Comparison of ENCODE assay signal across 8 cellular contexts in genomic region chrX:45769919-45770582, GRCh38.
DNase-seq lines count a peak whose midpoint lies in the region; ATAC-seq, FAIRE-seq and TF ChIP-seq lines count a peak whose summit lies in the region.

No MANE protein-coding gene starts in this region.

- H3K9me2 ChIP-seq in OCI-LY7 (ENCODE audit: insufficient read depth, low read length): no peaks in the 10 kb centered on the region

- no peak for TF ChIP-seq CTCF in A549 (IDR thresholded peaks at IDR 0.05)
- no peak for TF ChIP-seq CTCF in OCI-LY7 (conservative IDR thresholded peaks at IDR 0.05; ENCODE audit: low read length)

- DNase-seq in A549 (ENCODE audit: low read depth in 1 of 2, low spot score in 1 of 2): peak; percentile 74 to 86
- DNase-seq in OCI-M1 (lab: John Stamatoyannopoulos, UW): peak; percentile 87
- peak; percentile 88 for DNase-seq in astrocyte of the hippocampus (ENCODE audit: low read depth, low spot score)
- DNase-seq in islet precursor cell: peak; percentile 76
- DNase-seq in stimulated activated CD4-positive, alpha-beta T cell treated with anti-CD3 and anti-CD28 coated beads, Interleukin-2, amount 100 ng/mL, for 24 hours: peak; percentile 47 to 54
- DNase-seq in OCI-LY7 (ENCODE audit: low spot score): no peak

- peak overlapping the region; percentile 68 for H3K4me2 ChIP-seq in A549
- no peak overlapping the region for H3K4me2 ChIP-seq in OCI-LY7 (ENCODE audit: low read length)

- no peak overlapping the region for H2AFZ ChIP-seq in OCI-LY7 (ENCODE audit: low read length)

- peak; percentile 80 to 88 for ATAC-seq in A549
- ATAC-seq in GM18505 (IDR thresholded peaks at IDR 0.05; ENCODE audit: unreplicated experiment): peak; percentile 77
- peak; percentile 85 for ATAC-seq in HG02763 (IDR thresholded peaks at IDR 0.05; ENCODE audit: unreplicated experiment)

- H3K4me1 ChIP-seq in A549 (peaks cover 64% of the 10 kb centered on the region), OCI-LY7 (ENCODE audit: insufficient read depth, low read length, poor library complexity, severe bottlenecking) (no peaks in the 10 kb centered on the region)

- H3K4me3 ChIP-seq in A549 (peak overlapping the region; percentile 42), OCI-LY7 (ENCODE audit: low read depth, low read length, poor library complexity, severe bottlenecking) (no peak overlapping the region)

- intact Hi-C loops in OCI-LY7 (cut with micrococcal nuclease; ENCODE audit: unreplicated experiment): no loop called here

- TF ChIP-seq RAD21 in A549 (conservative IDR thresholded peaks at IDR 0.05 in 1 of 2, IDR thresholded peaks at IDR 0.05 in 1 of 2): 0 out of 5 replicates have a peak, but pooled peaks of 1 of the 2 experiments have one; percentile 10

- no peaks in the 10 kb centered on the region for H3K9me3 ChIP-seq in A549
- no peaks in the 10 kb centered on the region for H3K9me3 ChIP-seq in OCI-LY7 (ENCODE audit: low read length)

- H3K79me2 ChIP-seq in OCI-LY7 (ENCODE audit: insufficient read depth, low read depth, low read length): no peaks in the 10 kb centered on the region

- no peak for TF ChIP-seq POLR2A in A549 (IDR thresholded peaks at IDR 0.05; ENCODE audit: low read length)
- peak; percentile 65 for TF ChIP-seq POLR2A in GM18505 (IDR thresholded peaks at IDR 0.05; ENCODE audit: borderline replicate concordance, extremely low read depth, insufficient read depth, insufficient read length)

- no TSS peak for BruUV-seq in OCI-LY7 (replicated peaks; lab: Mats Ljungman, UMichigan)

- CTCF ChIA-PET in A549 (lab: Yijun Ruan, JAX) (interaction anchor here (0.8 to 1.9 kb wide), 6 partner anchors 21 to 447 kb away, joined by 3 to 6 read pairs (median 3); no protein-coding TSS in a partner anchor), OCI-LY7 (lab: Charles Lee; ENCODE audit: unreplicated experiment) (no interaction called here)

- peak overlapping the region; percentile 74 to 85 for H3K27ac ChIP-seq in A549
- no peak overlapping the region for H3K27ac ChIP-seq in OCI-LY7 (ENCODE audit: low read depth, low read length, poor library complexity, severe bottlenecking)

- no peak for TF ChIP-seq EP300 in A549 (IDR thresholded peaks at IDR 0.05)

- POLR2A ChIA-PET in A549 (lab: Yijun Ruan, JAX): interaction anchor here (0.6 to 2.0 kb wide), 4 partner anchors 12 to 81 kb away, joined by 3 to 7 read pairs (median 4); no protein-coding TSS in a partner anchor
- POLR2A ChIA-PET in OCI-LY7 (lab: Charles Lee): no interaction called here

- H4K20me1 ChIP-seq in OCI-LY7 (ENCODE audit: insufficient read depth, low read length): no peaks in the 10 kb centered on the region

- peak; percentile 88 for FAIRE-seq in A549 (lab: Jason Lieb, UNC)

- no peaks in the 10 kb centered on the region for H3K36me3 ChIP-seq in OCI-LY7 (ENCODE audit: insufficient read depth, low read length)

- WGBS in A549 (ENCODE audit: missing lambda C conversion rate): 0% methylated on average over 7 of the region's 13 CpGs

TF ChIP-seq in A549, 52 proteins besides CTCF, POLR2A, EP300 and RAD21:
- TF ChIP-seq PBX3 (IDR thresholded peaks at IDR 0.05) (no peak), HOXB13 (CRISPR knock-in tag; IDR thresholded peaks at IDR 0.05; ENCODE audit: low read depth) (no peak), JUN (IDR thresholded peaks at IDR 0.05) (0 out of 5 replicates have a peak, but pooled peaks of 1 of the 2 experiments have one; percentile 42), FOSL2 (IDR thresholded peaks at IDR 0.05) (no peak), FOSL2 (CRISPR knock-in tag; IDR thresholded peaks at IDR 0.05) (peak; percentile 7; the same call in 1 of the 2 replicates), MAX (IDR thresholded peaks at IDR 0.05) (0 out of 2 replicates have a peak, but pooled peaks have one; percentile 17), USF2 (IDR thresholded peaks at IDR 0.05) (peak; percentile 69), BCL3 (IDR thresholded peaks at IDR 0.05) (no peak), POLR2AphosphoS2 (conservative IDR thresholded peaks at IDR 0.05; ENCODE audit: low read length) (no peak), SREBF2 (IDR thresholded peaks at IDR 0.05) (no peak), JUNB (IDR thresholded peaks at IDR 0.05) (0 out of 2 replicates have a peak, but pooled peaks have one; percentile 12), RARB (CRISPR knock-in tag; IDR thresholded peaks at IDR 0.05) (0 out of 2 replicates have a peak, but pooled peaks have one; percentile 17)
